ENCODE assay signal across 1 cellular context in genomic region chr1:23838401-23838866, GRCh38.
TF ChIP-seq lines count a peak whose summit lies in the region.

No MANE protein-coding gene starts in this region.

TF ChIP-seq in Ishikawa, 13 proteins besides CTCF, POLR2A, EP300 and RAD21 (continued from another document):
- TF ChIP-seq TCF12 (IDR thresholded peaks at IDR 0.05; ENCODE audit: low read depth) (no peak), TEAD4 (IDR thresholded peaks at IDR 0.05) (no peak), MAX (IDR thresholded peaks at IDR 0.05) (peak; percentile 43; the same call in 1 of the 2 replicates), FOXM1 (IDR thresholded peaks at IDR 0.05; ENCODE audit: borderline replicate concordance, low read depth) (no peak), EGR1 (IDR thresholded peaks at IDR 0.05) (no peak), TAF1 (IDR thresholded peaks at IDR 0.05; ENCODE audit: low read depth) (no peak), YY1 (IDR thresholded peaks at IDR 0.05; ENCODE audit: low read depth) (no peak), NFIC (IDR thresholded peaks at IDR 0.05) (no peak)
- TF ChIP-seq, protein P1, sequence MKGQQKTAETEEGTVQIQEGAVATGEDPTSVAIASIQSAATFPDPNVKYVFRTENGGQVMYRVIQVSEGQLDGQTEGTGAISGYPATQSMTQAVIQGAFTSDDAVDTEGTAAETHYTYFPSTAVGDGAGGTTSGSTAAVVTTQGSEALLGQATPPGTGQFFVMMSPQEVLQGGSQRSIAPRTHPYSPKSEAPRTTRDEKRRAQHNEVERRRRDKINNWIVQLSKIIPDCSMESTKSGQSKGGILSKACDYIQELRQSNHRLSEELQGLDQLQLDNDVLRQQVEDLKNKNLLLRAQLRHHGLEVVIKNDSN (IDR thresholded peaks at IDR 0.05), result no peak
